22 cellular contexts compared by ENCODE assay signal in genomic region chr19:7759156-7759555, GRCh38. TPM values are rescaled to one million over a fixed set of nuclear protein-coding genes. Genes with fewer than 3 reads are reported as not detected.
DNase-seq lines count a peak whose midpoint lies in the region; ATAC-seq, FAIRE-seq and TF ChIP-seq lines count a peak whose summit lies in the region.
"Had no signal": no experiment of that assay in that cellular context is flagged by ENCODE, and none has a peak within 500 bp of the region (broad histone marks: within the 10 kb centered on the region; RNA-seq: fewer than 3 reads in every experiment).

No MANE protein-coding gene starts in this region.

- no peak overlapping the region for H3K4me3 ChIP-seq in GM12878
- H3K4me3 ChIP-seq: GM23248 had no signal

- H2AFZ ChIP-seq in GM12878 (ENCODE audit: control insufficient read depth, low read depth, low read length) = no peak overlapping the region
- H2AFZ ChIP-seq: GM23248 had no signal

- 100% methylated on average over 1 of the region's 1 CpG for WGBS in GM12878 (ENCODE audit: insufficient coverage, insufficient replicate concordance, low lambda C conversion rate, missing lambda C conversion rate)

- H3K27me3 Mint-ChIP-seq in activated naive CD4-positive, alpha-beta T cell treated with anti-CD3 and anti-CD28 coated beads, Interleukin-2, amount 50 U/mL, for 24 hours = peaks cover 2% of the 10 kb centered on the region

- no peaks in the 10 kb centered on the region for H3K79me2 ChIP-seq in GM12878 (ENCODE audit: control insufficient read depth, insufficient read depth, low read length)

- H3K9ac ChIP-seq in GM12878 (ENCODE audit: control insufficient read depth, insufficient read depth, low read length) = no peak overlapping the region
- H3K9ac ChIP-seq: GM23248 had no signal

- H3K9me3 Mint-ChIP-seq in activated naive CD4-positive, alpha-beta T cell treated with anti-CD3 and anti-CD28 coated beads, Interleukin-2, amount 50 U/mL, for 24 hours = peaks cover 27% of the 10 kb centered on the region

- H3K4me1 Mint-ChIP-seq in activated naive CD4-positive, alpha-beta T cell treated with anti-CD3 and anti-CD28 coated beads, Interleukin-2, amount 50 U/mL, for 24 hours = peaks cover 17% of the 10 kb centered on the region

- TF ChIP-seq POLR2A in GM12878 (IDR thresholded peaks at IDR 0.05; ENCODE audit: low read depth, low read length) = no peak

- H3K4me3 Mint-ChIP-seq in activated naive CD4-positive, alpha-beta T cell treated with anti-CD3 and anti-CD28 coated beads, Interleukin-2, amount 50 U/mL, for 24 hours = no peak overlapping the region
- H3K4me3 Mint-ChIP-seq: CD4-positive, alpha-beta memory T cell had no signal

- peaks cover 20% of the 10 kb centered on the region for H3K36me3 Mint-ChIP-seq in activated naive CD4-positive, alpha-beta T cell treated with anti-CD3 and anti-CD28 coated beads, Interleukin-2, amount 50 U/mL, for 24 hours

- H3K9me3 ChIP-seq in GM12878 (replicated peaks; ENCODE audit: control insufficient read depth, insufficient read depth, low read length) = peaks cover 34% of the 10 kb centered on the region

- SMC1A ChIA-PET in GM12878 (lab: Charles Lee; ENCODE audit: uncharacterized antibody, unreplicated experiment) = no interaction called here

- no peak for TF ChIP-seq CTCF in GM12878 (IDR thresholded peaks at IDR 0.05 in 2 of 3, conservative IDR thresholded peaks at IDR 0.05 in 1 of 3; ENCODE audit: control insufficient read depth in 2 of 3, extremely low read depth in 1 of 3, insufficient read depth in 1 of 3, low read depth in 3 of 3, low read length in 3 of 3)

- H3K4me1 ChIP-seq in GM12878 (ENCODE audit: control insufficient read depth, insufficient read depth, low read length) = no peaks in the 10 kb centered on the region

- no TSS peak for BruUV-seq in GM12878 (replicated peaks; lab: Mats Ljungman, UMichigan)

- no peaks in the 10 kb centered on the region; a peak in 1 of 4 replicates for H3K27me3 ChIP-seq in GM12878 (replicated peaks in 1 of 2; ENCODE audit: control insufficient read depth in 2 of 2, insufficient read depth in 2 of 2, low read length in 1 of 2)

- RAD21 ChIA-PET in GM12878 (lab: Charles Lee; ENCODE audit: unreplicated experiment) = no interaction called here

- peak overlapping the region; percentile 30 for H3K27ac Mint-ChIP-seq in activated naive CD4-positive, alpha-beta T cell treated with anti-CD3 and anti-CD28 coated beads, Interleukin-2, amount 50 U/mL, for 24 hours
- H3K27ac Mint-ChIP-seq: CD4-positive, alpha-beta memory T cell had no signal

- CTCF ChIA-PET in GM12878 (lab: Yijun Ruan, JAX) = no interaction called here

- intact Hi-C loops in GM12878 (cut with micrococcal nuclease; ENCODE audit: unreplicated experiment) = no loop called here

- H3K4me2 ChIP-seq in GM12878 (ENCODE audit: control insufficient read depth, insufficient read depth) = no peak overlapping the region

- ATAC-seq in GM12878 (no peak), GM21367 (IDR thresholded peaks at IDR 0.05; ENCODE audit: unreplicated experiment) (no peak), HG03460 (IDR thresholded peaks at IDR 0.05; ENCODE audit: unreplicated experiment) (no peak)

- no peak overlapping the region for H3K27ac ChIP-seq in GM12878 (ENCODE audit: control insufficient read depth, insufficient read depth)
- H3K27ac ChIP-seq: GM23248 had no signal

- no peak for DNase-seq in activated naive CD4-positive, alpha-beta T cell treated with Interleukin-2 at 50 U/mL for 16 hours
- peak; percentile 37 for DNase-seq in KBM-7
- DNase-seq in GM12878 (ENCODE audit: low read depth, low spot score) = no peak
- DNase-seq: C1 segment of cervical spinal cord; Calu3; CD4-positive, alpha-beta memory T cell; COR-L47; DMS79; EL; GDM1; GM23248; H7; HCEC 1CT had no signal

- no peak for TF ChIP-seq EP300 in GM12878 (IDR thresholded peaks at IDR 0.05; ENCODE audit: borderline replicate concordance in 1 of 2, control insufficient read depth in 1 of 2, low read depth in 2 of 2, low read length in 2 of 2)

- FAIRE-seq in GM12878 (lab: Jason Lieb, UNC) = no peak
- FAIRE-seq: GM12891, GM18507, H1 had no signal

- H4K20me1 ChIP-seq in GM12878 (ENCODE audit: control insufficient read depth, insufficient read depth) = no peaks in the 10 kb centered on the region

- POLR2A ChIA-PET in GM12878 (lab: Charles Lee) = no interaction called here

- H3K36me3 ChIP-seq in GM12878 (ENCODE audit: control insufficient read depth in 2 of 2, insufficient read depth in 2 of 2, low read length in 1 of 2) = no peaks in the 10 kb centered on the region

- in situ Hi-C loops in KBM-7 (cut with MboI; ENCODE audit: low pct_unique_long_range_greater_than_20kb, low sequenced_read_pairs) (no loop called here), GM12878 (cut with MboI) (no loop called here)

- no peak for TF ChIP-seq RAD21 in GM12878 (IDR thresholded peaks at IDR 0.05; ENCODE audit: insufficient read depth, low read depth, low read length)

RNA-seq across cellular contexts. Expression of gene CLEC4M, which starts 3.9 kb away (rescaled TPM):
- total RNA-seq in GM12878 (2013; cell fraction: nucleolus; rRNA removed) = not detected in 2 replicates
- total RNA-seq in GM12878 (2014; rRNA removed) = 0.11 and 0.44 TPM in 2 replicates
- total RNA-seq in GM12878 (2014; rRNA removed; fragmentation: Illumina TruSeq; extraction: Trizol) = 0.18 and 0.32 TPM in 2 replicates
- 0.16 and 0.31 TPM in 2 replicates for total RNA-seq in GM12878 (2021)
- 0.16 TPM for polyA plus RNA-seq in GM12878 (2011; ENCODE audit: low read depth)
- not detected in 2 replicates for polyA plus RNA-seq in GM12878 (2011; rRNA removed)
- not detected in 2 replicates for polyA plus RNA-seq in GM12878 (2011; cell fraction: cytosol; rRNA removed)
- polyA plus RNA-seq in GM12878 (2011; cell fraction: nucleus; rRNA removed) = 0.21 and 0.28 TPM in 2 replicates
- polyA plus RNA-seq in GM12878 (2012) = 0.12 and 0.20 TPM in 2 replicates
- 0.12 and 0.17 TPM in 2 replicates for polyA plus RNA-seq in GM12878 (2014; fragmentation: Illumina TruSeq; extraction: Trizol)
- polyA plus RNA-seq in GM12878 (2014; fragmentation: Nextera tagmentation; extraction: Ambion mirVana) = under 1 TPM; 0.38 to 0.42 TPM
- polyA plus RNA-seq in GM12878 (2014; rRNA removed) = 0.37 and 0.60 TPM in 2 replicates
- under 1 TPM; 0.23 to 0.25 TPM for polyA plus RNA-seq in GM12878 (2016; fragmentation: Nextera tagmentation; extraction: Ambion mirVana)
- polyA minus RNA-seq in GM12878 (2011; rRNA and poly(A)+ RNA removed) = not detected in 2 replicates
- not detected in 2 replicates for polyA minus RNA-seq in GM12878 (2011; cell fraction: cytosol; rRNA and poly(A)+ RNA removed)
- polyA minus RNA-seq in GM12878 (2011; cell fraction: nucleus; rRNA and poly(A)+ RNA removed) = not detected in 2 replicates
- total RNA-seq: A673; Calu3; CD4-positive, alpha-beta memory T cell; GM23248; H1; H7 had no signal
- polyA plus RNA-seq: BJ; CD4-positive, alpha-beta memory T cell; GM23248; H1 had no signal

RNA-seq across cellular contexts. Expression of gene CD209, which starts 11.8 kb away (rescaled TPM):
- total RNA-seq in GM12878 (2013; cell fraction: nucleolus; rRNA removed) = not detected in 2 replicates
- total RNA-seq in GM12878 (2014; rRNA removed) (0.05 and 0.11 TPM in 2 replicates), GM12878 (2014; rRNA removed; fragmentation: Illumina TruSeq; extraction: Trizol) (0.05 TPM in 1 of 2 replicates, not detected in the other), GM12878 (2021) (0.16 and 0.21 TPM in 2 replicates)
- polyA plus RNA-seq in GM12878 (2011; ENCODE audit: low read depth) = not detected
- polyA plus RNA-seq in GM12878 (2011; rRNA removed) (not detected in 2 replicates), GM12878 (2014; fragmentation: Illumina TruSeq; extraction: Trizol) (0.06 and 0.12 TPM in 2 replicates), GM12878 (2014; fragmentation: Nextera tagmentation; extraction: Ambion mirVana) (under 1 TPM; 0.04 to 0.10 TPM), GM12878 (2014; rRNA removed) (0.04 and 0.05 TPM in 2 replicates), GM12878 (2016; fragmentation: Nextera tagmentation; extraction: Ambion mirVana) (under 1 TPM in 1 of 2 experiments, not detected in 1; 0.08 TPM)
- not detected in 2 replicates for polyA plus RNA-seq in GM12878 (2011; cell fraction: cytosol; rRNA removed)
- not detected in 2 replicates for polyA plus RNA-seq in GM12878 (2011; cell fraction: nucleus; rRNA removed)
- 0.08 TPM in 1 of 2 replicates, not detected in the other for polyA plus RNA-seq in GM12878 (2012)
- polyA minus RNA-seq in GM12878 (2011; rRNA and poly(A)+ RNA removed) = not detected in 2 replicates
- polyA minus RNA-seq in GM12878 (2011; cell fraction: cytosol; rRNA and poly(A)+ RNA removed) = not detected in 2 replicates
- polyA minus RNA-seq in GM12878 (2011; cell fraction: nucleus; rRNA and poly(A)+ RNA removed) = not detected in 2 replicates
- total RNA-seq: A172, A673, Calu3, GM23248, H7 had no signal
- polyA plus RNA-seq: BJ; CD4-positive, alpha-beta memory T cell; GM23248 had no signal

RNA-seq across cellular contexts. Expression of gene CLEC4G, which starts 27.2 kb away (rescaled TPM):
- total RNA-seq in GM12878 (2013; cell fraction: nucleolus; rRNA removed) = not detected in 2 replicates
- total RNA-seq in GM12878 (2014; rRNA removed) (not detected in 2 replicates), GM12878 (2014; rRNA removed; fragmentation: Illumina TruSeq; extraction: Trizol) (not detected in 2 replicates), GM12878 (2021) (not detected in 2 replicates)
- polyA plus RNA-seq in GM12878 (2011; ENCODE audit: low read depth) = not detected
- polyA plus RNA-seq in GM12878 (2011; rRNA removed) (not detected in 2 replicates), GM12878 (2014; fragmentation: Illumina TruSeq; extraction: Trizol) (0.04 TPM in 1 of 2 replicates, not detected in the other), GM12878 (2014; fragmentation: Nextera tagmentation; extraction: Ambion mirVana) (not detected), GM12878 (2014; rRNA removed) (not detected in 2 replicates), GM12878 (2016; fragmentation: Nextera tagmentation; extraction: Ambion mirVana) (not detected)
- polyA plus RNA-seq in GM12878 (2011; cell fraction: cytosol; rRNA removed) = 0.05 and 0.09 TPM in 2 replicates
- polyA plus RNA-seq in GM12878 (2011; cell fraction: nucleus; rRNA removed) = not detected in 2 replicates
- not detected in 2 replicates for polyA plus RNA-seq in GM12878 (2012)
- not detected in 2 replicates for polyA minus RNA-seq in GM12878 (2011; rRNA and poly(A)+ RNA removed)
- polyA minus RNA-seq in GM12878 (2011; cell fraction: cytosol; rRNA and poly(A)+ RNA removed) = not detected in 2 replicates
- not detected in 2 replicates for polyA minus RNA-seq in GM12878 (2011; cell fraction: nucleus; rRNA and poly(A)+ RNA removed)
- total RNA-seq: A172; A673; Calu3; CD4-positive, alpha-beta memory T cell; GM23248; H7 had no signal
- polyA plus RNA-seq: BJ; CD4-positive, alpha-beta memory T cell; GM23248 had no signal

RNA-seq across cellular contexts. Expression of gene FCER2, which starts 57.2 kb away (rescaled TPM):
- 564 and 607 TPM in 2 replicates for total RNA-seq in GM12878 (2013; cell fraction: nucleolus; rRNA removed)
- total RNA-seq in GM12878 (2014; rRNA removed) = 351 and 365 TPM in 2 replicates
- 218 and 223 TPM in 2 replicates for total RNA-seq in GM12878 (2014; rRNA removed; fragmentation: Illumina TruSeq; extraction: Trizol)
- 359 and 362 TPM in 2 replicates for total RNA-seq in GM12878 (2021)
- 318 TPM for polyA plus RNA-seq in GM12878 (2011; ENCODE audit: low read depth)
- 170 and 363 TPM in 2 replicates for polyA plus RNA-seq in GM12878 (2011; rRNA removed)
- 431 and 568 TPM in 2 replicates for polyA plus RNA-seq in GM12878 (2011; cell fraction: cytosol; rRNA removed)
- polyA plus RNA-seq in GM12878 (2011; cell fraction: nucleus; rRNA removed) = 453 and 458 TPM in 2 replicates
- polyA plus RNA-seq in GM12878 (2012) = 547 and 639 TPM in 2 replicates
- 155 and 247 TPM in 2 replicates for polyA plus RNA-seq in GM12878 (2014; fragmentation: Illumina TruSeq; extraction: Trizol)
- 10 to 100 TPM; 44.0 to 53.3 TPM for polyA plus RNA-seq in GM12878 (2014; fragmentation: Nextera tagmentation; extraction: Ambion mirVana)
- 424 and 451 TPM in 2 replicates for polyA plus RNA-seq in GM12878 (2014; rRNA removed)
- 100 to 1,000 TPM; 214 to 235 TPM for polyA plus RNA-seq in GM12878 (2016; fragmentation: Nextera tagmentation; extraction: Ambion mirVana)
- 176 and 326 TPM in 2 replicates for polyA minus RNA-seq in GM12878 (2011; rRNA and poly(A)+ RNA removed)
- polyA minus RNA-seq in GM12878 (2011; cell fraction: cytosol; rRNA and poly(A)+ RNA removed) = 118 and 125 TPM in 2 replicates
- polyA minus RNA-seq in GM12878 (2011; cell fraction: nucleus; rRNA and poly(A)+ RNA removed) = 98.0 and 111 TPM in 2 replicates
- total RNA-seq: A172; A673; Calu3; CD4-positive, alpha-beta memory T cell; GM23248; H1; H7 had no signal
- polyA plus RNA-seq: BJ, GM23248 had no signal
